In genomic region chr19:35073941-35074340, GRCh38 we compare ENCODE assay signal across 14 cellular contexts. TPM values are rescaled to one million over a fixed set of nuclear protein-coding genes. Genes with fewer than 3 reads are reported as not detected.
A peak's percentile ranks its signal among the peaks of the same experiment; 100 is the strongest.
DNase-seq lines count a peak whose midpoint lies in the region; ATAC-seq and TF ChIP-seq lines count a peak whose summit lies in the region.
"Had no signal": no experiment of that assay in that cellular context is flagged by ENCODE, and none has a peak within 500 bp of the region (broad histone marks: within the 10 kb centered on the region; RNA-seq: fewer than 3 reads in every experiment).

No MANE protein-coding gene starts in this region.

- H2AK5ac ChIP-seq in neuronal stem cell (ENCODE audit: low read depth, low read length), result peak overlapping the region; percentile 15

- peaks cover 16% of the 10 kb centered on the region for H3K27me3 Mint-ChIP-seq in glutamatergic neuron (ENCODE audit: unreplicated experiment)
- peaks cover 0 to 14% (median 7%) of the 10 kb centered on the region in 5 donors for H3K27me3 Mint-ChIP-seq in naive thymus-derived CD8-positive, alpha-beta T cell

- intact Hi-C loops in Panc1 (cut with micrococcal nuclease; ENCODE audit: unreplicated experiment), result no loop called here

- H3K27me3 ChIP-seq in BLaER1 (no peaks in the 10 kb centered on the region), Panc1 (ENCODE audit: control insufficient read depth, insufficient read depth, low read length) (no peaks in the 10 kb centered on the region; the same call in 1 of the 2 replicates), neuronal stem cell (ENCODE audit: control insufficient read depth in 3 of 3, insufficient read depth in 3 of 3, low read depth in 1 of 3, low read length in 3 of 3) (peaks cover 0 to 3% (median 0%) of the 10 kb centered on the region in 3 experiments)

- H3K18ac ChIP-seq in neuronal stem cell (ENCODE audit: low read length), result peak overlapping the region; percentile 40

- peaks cover 16% of the 10 kb centered on the region for H3K4me1 Mint-ChIP-seq in glutamatergic neuron (ENCODE audit: low read depth, unreplicated experiment)
- peaks cover 0 to 6% (median 3%) of the 10 kb centered on the region in 4 donors for H3K4me1 Mint-ChIP-seq in naive thymus-derived CD8-positive, alpha-beta T cell

- no peak overlapping the region for H4K8ac ChIP-seq in neuronal stem cell (ENCODE audit: low read depth, low read length)

- H2AFZ ChIP-seq in neuronal stem cell (ENCODE audit: low read length), result no peak overlapping the region

- in situ Hi-C loops in Panc1 (cut with HindIII; ENCODE audit: low pct_unique_long_range_greater_than_20kb, low sequenced_read_pairs), result no loop called here

- no peaks in the 10 kb centered on the region for H3K79me1 ChIP-seq in neuronal stem cell (ENCODE audit: low read depth, low read length)

- POLR2A ChIA-PET in Panc1 (lab: Charles Lee), result no interaction called here
- POLR2A ChIA-PET in naive thymus-derived CD8-positive, alpha-beta T cell (lab: Charles Lee), result no interaction called here

- H3K27ac ChIP-seq in BLaER1, result peak overlapping the region; percentile 84
- H3K27ac ChIP-seq in Panc1 (ENCODE audit: low read length), result no peak overlapping the region
- no peak overlapping the region for H3K27ac ChIP-seq in neuronal stem cell (replicated peaks; ENCODE audit: low read length)

- ATAC-seq in Panc1, result peak; percentile 18; the same call in 1 of the 2 replicates
- ATAC-seq in naive thymus-derived CD8-positive, alpha-beta T cell, result no peak
- ATAC-seq: CD8-positive, alpha-beta T cell had no signal

- no CpG with 5 or more reads among the region's 8 CpGs for WGBS in neuronal stem cell (ENCODE audit: extremely low coverage in 2 of 2, insufficient read length in 2 of 2, insufficient replicate concordance in 1 of 2), 2 donors

- no TSS peak for BruUV-seq in Panc1 (replicated peaks; lab: Mats Ljungman, UMichigan)

- TF ChIP-seq CTCF in Panc1 (IDR thresholded peaks at IDR 0.05) (no peak), glutamatergic neuron (IDR thresholded peaks at IDR 0.05; ENCODE audit: partially characterized antibody, unreplicated experiment) (no peak)

- H3K4me3 ChIP-seq in BLaER1 (peak overlapping the region; percentile 38; the same call in 1 of the 2 replicates), Panc1 (ENCODE audit: low read depth in 2 of 2, low read length in 2 of 2) (no peak overlapping the region), neuronal stem cell (ENCODE audit: low read length in 2 of 2) (no peak overlapping the region)
- H3K4me3 ChIP-seq: HAP-1 had no signal

- H3K27ac Mint-ChIP-seq in glutamatergic neuron (ENCODE audit: unreplicated experiment), result no peak overlapping the region
- H3K27ac Mint-ChIP-seq in naive thymus-derived CD8-positive, alpha-beta T cell, result no peak overlapping the region
- H3K27ac Mint-ChIP-seq: CD8-positive, alpha-beta T cell had no signal

- no peak overlapping the region for H2BK5ac ChIP-seq in neuronal stem cell (ENCODE audit: low read length)

- H2BK15ac ChIP-seq in neuronal stem cell (ENCODE audit: low read length), result peak overlapping the region; percentile 14

- no peaks in the 10 kb centered on the region for H3K9me3 ChIP-seq in BLaER1
- peaks cover 4% of the 10 kb centered on the region; the same call in 1 of the 2 replicates for H3K9me3 ChIP-seq in Panc1 (ENCODE audit: control insufficient read depth, insufficient read depth, low read depth, low read length)
- peaks cover 0 to 3% of the 10 kb centered on the region in 2 donors for H3K9me3 ChIP-seq in neuronal stem cell (replicated peaks in 1 of 2; ENCODE audit: control insufficient read depth in 2 of 2, insufficient read depth in 1 of 2, low read depth in 1 of 2, low read length in 2 of 2)

- no peak overlapping the region for H2BK120ac ChIP-seq in neuronal stem cell (ENCODE audit: low read depth, low read length)

- H2BK12ac ChIP-seq in neuronal stem cell (ENCODE audit: low read length), result peak overlapping the region; percentile 8

- no peaks in the 10 kb centered on the region for H4K20me1 ChIP-seq in BLaER1

- H3K4me1 ChIP-seq in BLaER1 (peaks cover 83% of the 10 kb centered on the region), Panc1 (ENCODE audit: control insufficient read depth, insufficient read depth, low read length) (no peaks in the 10 kb centered on the region), neuronal stem cell (ENCODE audit: control insufficient read depth in 2 of 2, insufficient read depth in 1 of 2, low read depth in 1 of 2, low read length in 2 of 2) (peaks cover 0 to under 1% of the 10 kb centered on the region in 2 donors)

- no peaks in the 10 kb centered on the region for H3K36me3 Mint-ChIP-seq in glutamatergic neuron (ENCODE audit: unreplicated experiment)
- H3K36me3 Mint-ChIP-seq in naive thymus-derived CD8-positive, alpha-beta T cell, result peaks cover 0 to 4% (median 0%) of the 10 kb centered on the region in 3 donors
- H3K36me3 Mint-ChIP-seq: CD8-positive, alpha-beta T cell had no signal

- H3K4me3 Mint-ChIP-seq in glutamatergic neuron (ENCODE audit: unreplicated experiment), result no peak overlapping the region
- H3K4me3 Mint-ChIP-seq in naive thymus-derived CD8-positive, alpha-beta T cell, result no peak overlapping the region
- H3K4me3 Mint-ChIP-seq: CD8-positive, alpha-beta T cell had no signal

- DNase-seq in Panc1 (ENCODE audit: low read depth, low spot score), result no peak
- DNase-seq in neuronal stem cell (ENCODE audit: low spot score), result no peak
- DNase-seq in AG20443 (ENCODE audit: low spot score), result no peak
- no peak for DNase-seq in glutamatergic neuron
- no peak for DNase-seq in naive thymus-derived CD8-positive, alpha-beta T cell
- DNase-seq: Calu3; CD8-positive, alpha-beta T cell; DMS79 treated with DMSO at 0.1 percent for 48 hours; GF-D8 had no signal

- H3K9me3 Mint-ChIP-seq in glutamatergic neuron (ENCODE audit: unreplicated experiment), result peaks cover 12% of the 10 kb centered on the region
- H3K9me3 Mint-ChIP-seq in naive thymus-derived CD8-positive, alpha-beta T cell, result peaks cover 0 to 8% (median 0%) of the 10 kb centered on the region in 9 donors

- H3K4me2 ChIP-seq in BLaER1 (peak overlapping the region; percentile 92), neuronal stem cell (ENCODE audit: insufficient read depth, low read length, poor library complexity, severe bottlenecking) (no peak overlapping the region)

- H3K9ac ChIP-seq in BLaER1 (peak overlapping the region; percentile 67; the same call in 1 of the 2 replicates), neuronal stem cell (ENCODE audit: low read depth, low read length, poor library complexity) (no peak overlapping the region)

- H3K4ac ChIP-seq in neuronal stem cell (ENCODE audit: low read length), result no peak overlapping the region

- H3K14ac ChIP-seq in neuronal stem cell (ENCODE audit: low read length), result no peak overlapping the region

- no peak overlapping the region for H4K91ac ChIP-seq in neuronal stem cell (ENCODE audit: low read depth, low read length, poor library complexity)

- no peak overlapping the region for H3K23ac ChIP-seq in neuronal stem cell (ENCODE audit: low read depth, low read length, poor library complexity)

- CTCF ChIA-PET in Panc1 (lab: Charles Lee), result no interaction called here

- no peaks in the 10 kb centered on the region for H3K36me3 ChIP-seq in BLaER1
- H3K36me3 ChIP-seq in Panc1 (ENCODE audit: control insufficient read depth, insufficient read depth, low read length), result no peaks in the 10 kb centered on the region
- H3K36me3 ChIP-seq in neuronal stem cell (replicated peaks in 1 of 2; ENCODE audit: control insufficient read depth in 2 of 2, insufficient read depth in 2 of 2, low read length in 2 of 2), result no peaks in the 10 kb centered on the region
- H3K36me3 ChIP-seq: HAP-1 had no signal

RNA-seq across cellular contexts. Expression of gene HPN, which starts 32.4 kb away (rescaled TPM):
- 0.08 TPM for total RNA-seq in Panc1 (2021; ENCODE audit: unreplicated experiment)
- 0.25 TPM for polyA plus RNA-seq in Panc1 (2012; ENCODE audit: insufficient read length)
- 0.36 TPM for polyA plus RNA-seq in neuronal stem cell (2013, experiment 1 of 2)
- 0.28 TPM for polyA plus RNA-seq in neuronal stem cell (2013, experiment 2 of 2)
- total RNA-seq in glutamatergic neuron (ENCODE audit: unreplicated experiment), result 0.29 TPM
- total RNA-seq in naive thymus-derived CD8-positive, alpha-beta T cell, result under 1 TPM in 1 of 2 experiments, not detected in 1; 0.16 TPM
- polyA plus RNA-seq in naive thymus-derived CD8-positive, alpha-beta T cell, result under 1 TPM in 1 of 3 donors, not detected in 2; 0.16 TPM
- total RNA-seq: A172; CD8-positive, alpha-beta T cell; H4 had no signal
- polyA plus RNA-seq: BJ had no signal

RNA-seq across cellular contexts. Expression of gene FXYD3, which starts 41.7 kb away (rescaled TPM):
- total RNA-seq in Panc1 (2021; ENCODE audit: unreplicated experiment) (not detected), glutamatergic neuron (ENCODE audit: unreplicated experiment) (not detected)
- polyA plus RNA-seq in Panc1 (2012; ENCODE audit: insufficient read length), result not detected
- 0.07 TPM for polyA plus RNA-seq in neuronal stem cell (2013, experiment 1 of 2)
- 0.12 TPM for polyA plus RNA-seq in neuronal stem cell (2013, experiment 2 of 2)
- not detected for total RNA-seq in naive thymus-derived CD8-positive, alpha-beta T cell
- polyA plus RNA-seq in naive thymus-derived CD8-positive, alpha-beta T cell, result not detected
- total RNA-seq: CD8-positive, alpha-beta T cell; H4 had no signal
- polyA plus RNA-seq: BJ had no signal

RNA-seq across cellular contexts. Expression of gene SCN1B, which starts 43.7 kb away (rescaled TPM):
- total RNA-seq in Panc1 (2021; ENCODE audit: unreplicated experiment), result 4.6 TPM
- polyA plus RNA-seq in Panc1 (2012; ENCODE audit: insufficient read length), result 2.1 TPM
- 2.8 TPM for polyA plus RNA-seq in neuronal stem cell (2013, experiment 1 of 2)
- 2.8 TPM for polyA plus RNA-seq in neuronal stem cell (2013, experiment 2 of 2)
- 12.0 TPM for total RNA-seq in glutamatergic neuron (ENCODE audit: unreplicated experiment)
- total RNA-seq in naive thymus-derived CD8-positive, alpha-beta T cell, result 1 to 10 TPM; 1.6 to 2.1 TPM
- polyA plus RNA-seq in naive thymus-derived CD8-positive, alpha-beta T cell, result under 1 TPM in 2 of 3 donors, not detected in 1; 0.27 to 0.28 TPM
